In the genomic region with DNA sequence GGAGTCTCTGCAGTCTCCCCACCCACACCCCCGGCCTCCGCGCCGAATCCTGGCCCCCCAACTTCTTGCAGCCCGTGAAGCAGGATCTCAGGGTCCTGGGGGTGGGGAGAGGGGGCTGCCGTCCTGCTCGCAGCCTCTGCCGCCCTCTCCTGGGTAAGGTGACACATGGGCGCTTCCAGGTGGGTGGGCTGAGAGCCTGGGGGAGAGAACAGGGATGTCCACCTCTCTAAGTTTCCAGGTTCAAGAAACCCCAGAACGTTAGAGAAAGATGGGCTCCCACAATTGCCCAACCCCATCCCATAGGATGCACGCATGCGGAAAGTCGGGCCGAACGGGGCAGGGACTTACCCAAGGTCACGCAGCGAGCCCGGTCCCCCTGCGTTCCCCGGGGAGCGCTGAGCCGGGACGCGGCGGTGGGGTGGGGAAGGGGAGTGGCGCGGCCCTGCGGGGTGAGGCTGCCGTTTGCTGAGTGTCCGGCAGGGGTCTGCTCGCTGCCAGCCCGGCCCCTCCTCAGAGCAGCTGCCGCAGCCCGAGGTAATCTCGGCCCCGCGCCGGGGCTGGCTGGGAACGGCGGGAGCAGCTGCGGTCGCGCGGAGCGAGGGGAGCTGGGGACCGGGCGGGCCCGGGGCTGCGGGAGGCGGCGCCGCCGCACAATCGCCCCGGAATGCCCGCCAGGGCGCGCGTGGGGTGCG, we compare ENCODE assay signal across 8 cellular contexts. TPM values are rescaled to one million over a fixed set of nuclear protein-coding genes. Genes with fewer than 3 reads are reported as not detected.
DNase-seq lines count a peak whose midpoint lies in the region; ATAC-seq and TF ChIP-seq lines count a peak whose summit lies in the region.

No MANE protein-coding gene starts in this region.

- TF ChIP-seq POLR2A in suprapubic skin (IDR thresholded peaks at IDR 0.05) = no peak

- H3K4me3 ChIP-seq in epithelial cell of proximal tubule (ENCODE audit: low read depth, low read length) (peak overlapping the region; percentile 87), suprapubic skin (peak overlapping the region; percentile 82)

- WGBS in suprapubic skin = under 1% methylated on average over 31 of the region's 60 CpGs

- H3K27me3 ChIP-seq in suprapubic skin = no peaks in the 10 kb centered on the region

- H3K9me3 ChIP-seq in suprapubic skin = no peaks in the 10 kb centered on the region

- no peak for TF ChIP-seq EP300 in suprapubic skin (IDR thresholded peaks at IDR 0.05)

- H3K27ac ChIP-seq in suprapubic skin = peak overlapping the region; percentile 96

- peak; percentile 66 for ATAC-seq in GM19035 (IDR thresholded peaks at IDR 0.05; ENCODE audit: unreplicated experiment)
- peak; percentile 80 for ATAC-seq in HG03521 (IDR thresholded peaks at IDR 0.05; ENCODE audit: unreplicated experiment)

- H3K36me3 ChIP-seq in suprapubic skin = peaks cover 5% of the 10 kb centered on the region

- DNase-seq in AG08396 (ENCODE audit: low spot score) = peak; percentile 88
- peak; percentile 37 to 60 for DNase-seq in NOMO-1 (lab: John Stamatoyannopoulos, UW; ENCODE audit: unreplicated experiment in 2 of 2)
- DNase-seq in activated T-cell treated with anti-CD3 and anti-CD28 coated beads for 1 hour (ENCODE audit: low read depth) = peak; percentile 42
- no peak for DNase-seq in epithelial cell of proximal tubule (ENCODE audit: low read depth)
- peak; percentile 80 for DNase-seq in myocyte (ENCODE audit: low read depth)
- peak; percentile 85 to 87 for DNase-seq in suprapubic skin (ENCODE audit: low spot score in 2 of 2)

- peaks cover 40% of the 10 kb centered on the region for H3K4me1 ChIP-seq in suprapubic skin

- TF ChIP-seq CTCF in epithelial cell of proximal tubule (conservative IDR thresholded peaks at IDR 0.05; ENCODE audit: low read depth, low read length) = peak; percentile 57
- peak; percentile 24 to 60 for TF ChIP-seq CTCF in suprapubic skin (IDR thresholded peaks at IDR 0.05)

RNA-seq across cellular contexts. Expression of gene CAPN1, which starts 0.7 kb away (rescaled TPM):
- 256 and 360 TPM in 2 replicates for total RNA-seq in epithelial cell of proximal tubule
- 130 and 149 TPM in 2 replicates for total RNA-seq in myocyte
- 105 TPM for polyA plus RNA-seq in myocyte (2012)
- 100 to 1,000 TPM; 467 to 627 (median 561) TPM for total RNA-seq in suprapubic skin

RNA-seq across cellular contexts. Expression of gene SPDYC, which starts 11.0 kb away (rescaled TPM):
- not detected in 2 replicates for total RNA-seq in epithelial cell of proximal tubule
- not detected in 2 replicates for total RNA-seq in myocyte
- polyA plus RNA-seq in myocyte (2012) = not detected
- total RNA-seq in suprapubic skin = not detected

RNA-seq across cellular contexts. Expression of gene SYVN1, which starts 46.7 kb away (rescaled TPM):
- 10.8 and 14.8 TPM in 2 replicates for total RNA-seq in epithelial cell of proximal tubule
- total RNA-seq in myocyte = 25.1 and 29.2 TPM in 2 replicates
- polyA plus RNA-seq in myocyte (2012) = 50.1 TPM
- 10 to 100 TPM; 52.7 to 61.2 (median 56.9) TPM for total RNA-seq in suprapubic skin

RNA-seq across cellular contexts. Expression of gene MRPL49, which starts 58.9 kb away (rescaled TPM):
- 77.5 and 126 TPM in 2 replicates for total RNA-seq in epithelial cell of proximal tubule
- total RNA-seq in myocyte = 37.6 and 44.2 TPM in 2 replicates
- 47.5 TPM for polyA plus RNA-seq in myocyte (2012)
- 10 to 100 TPM; 48.0 to 68.5 (median 61.7) TPM for total RNA-seq in suprapubic skin

RNA-seq across cellular contexts. Expression of gene FAU, which starts 59.1 kb away (rescaled TPM):
- 535 and 1,041 TPM in 2 replicates for total RNA-seq in epithelial cell of proximal tubule
- 163 and 184 TPM in 2 replicates for total RNA-seq in myocyte
- 898 TPM for polyA plus RNA-seq in myocyte (2012)
- 100 to 1,000 TPM; 584 to 609 (median 602) TPM for total RNA-seq in suprapubic skin
